In the genomic region with DNA sequence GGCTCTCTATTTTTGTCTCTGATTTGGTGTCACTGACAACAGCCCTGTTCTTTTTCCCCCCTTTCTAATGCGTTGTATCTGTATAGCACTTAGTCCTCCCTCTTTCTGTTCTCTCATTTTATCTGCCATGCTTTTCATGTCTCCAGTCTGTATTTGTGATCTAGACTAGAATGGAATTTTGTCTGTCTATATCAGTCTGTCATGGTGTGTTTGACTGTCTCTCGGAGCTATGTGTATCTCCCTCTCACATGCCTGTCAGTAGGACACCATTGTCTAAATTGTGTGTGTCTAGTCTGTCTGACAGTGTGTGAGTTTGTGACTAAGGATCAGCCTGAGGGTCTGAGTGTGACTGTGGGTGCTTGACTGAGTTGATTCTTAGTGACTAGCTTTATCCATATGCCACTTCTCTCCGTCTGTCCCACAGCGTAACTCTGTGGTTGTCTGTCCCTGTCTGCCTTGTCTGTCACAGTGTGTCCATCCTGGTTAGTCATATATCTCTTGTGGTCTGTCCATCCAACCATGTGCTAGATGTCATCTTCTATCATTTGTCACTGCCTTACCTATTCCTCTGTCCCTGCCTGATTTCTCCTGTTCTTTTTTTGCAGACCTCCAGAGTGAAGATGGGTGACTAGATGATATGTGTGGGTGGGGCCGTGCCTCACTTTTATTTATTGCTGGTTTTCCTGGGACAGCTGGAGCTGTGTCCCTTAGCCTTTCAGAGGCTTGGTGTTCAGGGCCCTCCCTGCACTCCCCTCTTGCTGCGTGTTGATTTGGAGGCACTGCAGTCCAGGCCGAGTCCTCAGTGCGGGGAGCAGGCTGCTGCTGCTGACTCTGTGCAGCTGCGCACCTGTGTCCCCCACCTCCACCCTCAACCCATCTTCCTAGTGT, we compare ENCODE assay signal across 1 cellular context.
TF ChIP-seq lines count a peak whose summit lies in the region.

No MANE protein-coding gene starts in this region.

TF ChIP-seq in GM23338, 12 proteins besides CTCF, POLR2A, EP300 and RAD21 (continued from another document):
- TF ChIP-seq, protein P1, sequence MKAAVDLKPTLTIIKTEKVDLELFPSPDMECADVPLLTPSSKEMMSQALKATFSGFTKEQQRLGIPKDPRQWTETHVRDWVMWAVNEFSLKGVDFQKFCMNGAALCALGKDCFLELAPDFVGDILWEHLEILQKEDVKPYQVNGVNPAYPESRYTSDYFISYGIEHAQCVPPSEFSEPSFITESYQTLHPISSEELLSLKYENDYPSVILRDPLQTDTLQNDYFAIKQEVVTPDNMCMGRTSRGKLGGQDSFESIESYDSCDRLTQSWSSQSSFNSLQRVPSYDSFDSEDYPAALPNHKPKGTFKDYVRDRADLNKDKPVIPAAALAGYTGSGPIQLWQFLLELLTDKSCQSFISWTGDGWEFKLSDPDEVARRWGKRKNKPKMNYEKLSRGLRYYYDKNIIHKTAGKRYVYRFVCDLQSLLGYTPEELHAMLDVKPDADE (IDR thresholded peaks at IDR 0.05): no peak
- TF ChIP-seq STAT1 (IDR thresholded peaks at IDR 0.05; ENCODE audit: unreplicated experiment): no peak
- TF ChIP-seq EZH2phosphoT487 (IDR thresholded peaks at IDR 0.05; ENCODE audit: unreplicated experiment): no peak
- no peak for TF ChIP-seq ZNF114 (CRISPR knock-in tag; IDR thresholded peaks at IDR 0.05)
- TF ChIP-seq ZNF331 (CRISPR knock-in tag; IDR thresholded peaks at IDR 0.05; ENCODE audit: low read depth): no peak
- TF ChIP-seq ZNF462 (CRISPR knock-in tag; IDR thresholded peaks at IDR 0.05): no peak
- no peak for TF ChIP-seq REST (IDR thresholded peaks at IDR 0.05; ENCODE audit: unreplicated experiment)
- no peak for TF ChIP-seq CREB1 (CRISPR knock-in tag; IDR thresholded peaks at IDR 0.05; ENCODE audit: low read depth)
